1 cellular context compared by ENCODE assay signal in genomic region chr2:60837123-60837522, GRCh38.
TF ChIP-seq lines count a peak whose summit lies in the region.

No MANE protein-coding gene starts in this region.

TF ChIP-seq in GM23338, 12 proteins besides CTCF, POLR2A, EP300 and RAD21:
- TF ChIP-seq ZNF462 (CRISPR knock-in tag; IDR thresholded peaks at IDR 0.05) (no peak), EZH2phosphoT487 (IDR thresholded peaks at IDR 0.05; ENCODE audit: unreplicated experiment) (no peak), NANOG (IDR thresholded peaks at IDR 0.05; ENCODE audit: borderline replicate concordance) (no peak), ZNF331 (CRISPR knock-in tag; IDR thresholded peaks at IDR 0.05; ENCODE audit: low read depth) (no peak), ETS1 (IDR thresholded peaks at IDR 0.05) (no peak), JUNB (IDR thresholded peaks at IDR 0.05; ENCODE audit: unreplicated experiment) (no peak), ZNF114 (CRISPR knock-in tag; IDR thresholded peaks at IDR 0.05) (no peak), EZH2 (IDR thresholded peaks at IDR 0.05; ENCODE audit: low read depth, unreplicated experiment) (no peak), POLR2AphosphoS5 (IDR thresholded peaks at IDR 0.05; ENCODE audit: low read depth) (no peak), CREB1 (CRISPR knock-in tag; IDR thresholded peaks at IDR 0.05; ENCODE audit: low read depth) (no peak), STAT1 (IDR thresholded peaks at IDR 0.05; ENCODE audit: unreplicated experiment) (no peak)
- TF ChIP-seq, protein P1, sequence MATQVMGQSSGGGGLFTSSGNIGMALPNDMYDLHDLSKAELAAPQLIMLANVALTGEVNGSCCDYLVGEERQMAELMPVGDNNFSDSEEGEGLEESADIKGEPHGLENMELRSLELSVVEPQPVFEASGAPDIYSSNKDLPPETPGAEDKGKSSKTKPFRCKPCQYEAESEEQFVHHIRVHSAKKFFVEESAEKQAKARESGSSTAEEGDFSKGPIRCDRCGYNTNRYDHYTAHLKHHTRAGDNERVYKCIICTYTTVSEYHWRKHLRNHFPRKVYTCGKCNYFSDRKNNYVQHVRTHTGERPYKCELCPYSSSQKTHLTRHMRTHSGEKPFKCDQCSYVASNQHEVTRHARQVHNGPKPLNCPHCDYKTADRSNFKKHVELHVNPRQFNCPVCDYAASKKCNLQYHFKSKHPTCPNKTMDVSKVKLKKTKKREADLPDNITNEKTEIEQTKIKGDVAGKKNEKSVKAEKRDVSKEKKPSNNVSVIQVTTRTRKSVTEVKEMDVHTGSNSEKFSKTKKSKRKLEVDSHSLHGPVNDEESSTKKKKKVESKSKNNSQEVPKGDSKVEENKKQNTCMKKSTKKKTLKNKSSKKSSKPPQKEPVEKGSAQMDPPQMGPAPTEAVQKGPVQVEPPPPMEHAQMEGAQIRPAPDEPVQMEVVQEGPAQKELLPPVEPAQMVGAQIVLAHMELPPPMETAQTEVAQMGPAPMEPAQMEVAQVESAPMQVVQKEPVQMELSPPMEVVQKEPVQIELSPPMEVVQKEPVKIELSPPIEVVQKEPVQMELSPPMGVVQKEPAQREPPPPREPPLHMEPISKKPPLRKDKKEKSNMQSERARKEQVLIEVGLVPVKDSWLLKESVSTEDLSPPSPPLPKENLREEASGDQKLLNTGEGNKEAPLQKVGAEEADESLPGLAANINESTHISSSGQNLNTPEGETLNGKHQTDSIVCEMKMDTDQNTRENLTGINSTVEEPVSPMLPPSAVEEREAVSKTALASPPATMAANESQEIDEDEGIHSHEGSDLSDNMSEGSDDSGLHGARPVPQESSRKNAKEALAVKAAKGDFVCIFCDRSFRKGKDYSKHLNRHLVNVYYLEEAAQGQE (IDR thresholded peaks at IDR 0.05; ENCODE audit: unreplicated experiment): no peak
